Comparison of ENCODE assay signal across 9 cellular contexts in genomic region chr6:160348209-160348551, GRCh38. TPM values are rescaled to one million over a fixed set of nuclear protein-coding genes. Genes with fewer than 3 reads are reported as not detected.
DNase-seq lines count a peak whose midpoint lies in the region; ATAC-seq, FAIRE-seq and TF ChIP-seq lines count a peak whose summit lies in the region.
"Had no signal": no experiment of that assay in that cellular context is flagged by ENCODE, and none has a peak within 500 bp of the region (broad histone marks: within the 10 kb centered on the region; RNA-seq: fewer than 3 reads in every experiment).

Gene SLC22A3, plus strand, starts transcription at chr6:160348378. Its CDS starts 42 bp downstream, at chr6:160348420.

- TF ChIP-seq CTCF in chondrocyte (IDR thresholded peaks at IDR 0.05): no peak

- no peak within 1 kb of the TSS for H3K27ac Mint-ChIP-seq in chondrocyte (ENCODE audit: unreplicated experiment)

- no peaks in the 10 kb centered on the region for H3K36me3 Mint-ChIP-seq in chondrocyte (ENCODE audit: low read depth)

- peaks cover 13% of the 10 kb centered on the region for H3K4me1 Mint-ChIP-seq in chondrocyte (ENCODE audit: low read depth)

- no peaks in the 10 kb centered on the region for H3K9me3 ChIP-seq in small intestine (ENCODE audit: control insufficient read depth, low read depth)

- peak within 1 kb of the TSS; percentile 18 for H3K27ac ChIP-seq in layer of hippocampus (ENCODE audit: low read depth, low read length)
- peak within 1 kb of the TSS; percentile 65 to 85 for H3K27ac ChIP-seq in small intestine (ENCODE audit: low read depth in 1 of 2, low read length in 1 of 2)

- 1% methylated on average over 13 to 48 of the region's 48 CpGs for WGBS in small intestine, 3 donors

- H3K27me3 ChIP-seq in layer of hippocampus (ENCODE audit: control insufficient read depth, insufficient read depth, low read length) (peaks cover 6% of the 10 kb centered on the region), small intestine (ENCODE audit: control insufficient read depth in 2 of 2, insufficient read depth in 2 of 2, low read length in 2 of 2) (peaks cover 3 to 10% of the 10 kb centered on the region in 2 donors)

- DNase-seq in HuH-7 (ENCODE audit: low spot score) (peak; percentile 49), chondrocyte (ENCODE audit: low spot score) (no peak), small intestine (no peak), cerebellar cortex (ENCODE audit: low spot score) (no peak), AG08396 (ENCODE audit: low spot score) (no peak), NCI-H187 (lab: John Stamatoyannopoulos, UW) (no peak)

- H3K4me3 ChIP-seq in small intestine (ENCODE audit: low read depth in 1 of 2, low read length in 2 of 2): peak within 1 kb of the TSS; percentile 29 to 66

- H3K36me3 ChIP-seq in small intestine (ENCODE audit: control insufficient read depth in 2 of 2, insufficient read depth in 2 of 2, low read length in 2 of 2): no peaks in the 10 kb centered on the region

- peak within 1 kb of the TSS; percentile 68 for H3K4me3 Mint-ChIP-seq in chondrocyte (ENCODE audit: unreplicated experiment)

- no peak for FAIRE-seq in small intestine (lab: Jason Lieb, UNC)

- H3K4me1 ChIP-seq in small intestine (ENCODE audit: control insufficient read depth in 2 of 2, insufficient read depth in 1 of 2, low read depth in 1 of 2, low read length in 1 of 2): no peaks in the 10 kb centered on the region

- H3K9me3 Mint-ChIP-seq in chondrocyte (ENCODE audit: low read depth): no peaks in the 10 kb centered on the region

- peaks cover 40% of the 10 kb centered on the region for H3K27me3 Mint-ChIP-seq in chondrocyte (ENCODE audit: low read depth)

- ATAC-seq in GM21528 (IDR thresholded peaks at IDR 0.05; ENCODE audit: low FRiP score, unreplicated experiment): no peak

RNA-seq across cellular contexts. Expression of gene SLC22A3, which starts in this region (rescaled TPM):
- 1.4 to 1.6 TPM (median 1.4 TPM) in 3 replicates for total RNA-seq in chondrocyte
- 1 to 10 TPM in 2 of 3 donors, under 1 TPM in 1; 0.67 to 5.6 (median 3.8) TPM for polyA plus RNA-seq in small intestine
- total RNA-seq: myocyte had no signal
